ENCODE assay signal across 24 cellular contexts in the genomic region with DNA sequence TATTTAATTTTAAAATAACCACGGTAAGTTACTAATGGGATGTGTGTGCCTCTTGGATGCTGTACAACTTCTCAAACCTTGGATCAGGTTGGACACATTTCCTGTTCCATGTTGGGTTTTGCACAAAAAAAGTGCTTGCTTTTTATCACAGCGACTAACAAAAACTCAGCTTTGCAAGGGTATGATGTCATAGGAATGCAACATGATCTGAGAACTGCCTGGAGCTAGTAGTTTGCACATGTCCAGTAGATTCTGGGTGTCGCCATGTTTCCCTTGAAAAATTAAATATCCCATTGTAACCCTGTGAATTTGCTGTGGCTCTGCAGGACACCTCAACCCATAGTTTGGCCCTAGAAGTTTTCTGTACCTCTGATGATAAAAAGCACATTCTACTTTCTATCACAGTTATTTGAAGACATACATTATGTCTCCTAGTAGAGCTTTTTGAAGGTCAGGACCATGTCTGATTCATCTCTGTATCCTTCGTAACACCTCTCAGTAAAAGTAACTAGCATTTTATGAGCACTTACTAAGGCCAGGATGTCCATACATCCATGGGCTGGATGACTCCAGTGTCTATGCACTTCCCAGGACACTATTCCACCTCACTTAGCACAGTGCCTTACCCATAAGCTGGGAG. TPM values are rescaled to one million over a fixed set of nuclear protein-coding genes. Genes with fewer than 3 reads are reported as not detected.
DNase-seq lines count a peak whose midpoint lies in the region; ATAC-seq and TF ChIP-seq lines count a peak whose summit lies in the region.
"Had no signal": no experiment of that assay in that cellular context is flagged by ENCODE, and none has a peak within 500 bp of the region (broad histone marks: within the 10 kb centered on the region; RNA-seq: fewer than 3 reads in every experiment).

No MANE protein-coding gene starts in this region.

- intact Hi-C loops in lower leg skin (cut with DNase I; ENCODE audit: low total_unique reads) = no loop called here

- peaks cover 9% of the 10 kb centered on the region; the same call in 1 of the 2 replicates for H3K4me1 Mint-ChIP-seq in HFFc6 (ENCODE audit: low read depth)
- H3K4me1 Mint-ChIP-seq: activated CD4-positive, alpha-beta memory T cell treated with anti-CD3 and anti-CD28 coated beads, Interleukin-2, amount 10 ng/mL, durations not matched to agents 7 days and 5 days; activated naive CD4-positive, alpha-beta T cell treated with anti-CD3 and anti-CD28 coated beads, Interleukin-2, amount 10 ng/mL, durations not matched to agents 7 days and 5 days had no signal

- DNase-seq in AG08395 (ENCODE audit: low spot score) (peak; percentile 28), HFFc6 (peak; percentile 52), astrocyte of the spinal cord (ENCODE audit: low read depth, low spot score) (peak; percentile 1), fibroblast of villous mesenchyme (ENCODE audit: low read depth) (peak; percentile 20), KG1 (lab: John Stamatoyannopoulos, UW) (no peak), lower leg skin (ENCODE audit: low spot score in 2 of 2) (no peak)
- no peak for DNase-seq in effector CD8-positive, alpha-beta T cell (lab: John Stamatoyannopoulos, UW)
- DNase-seq: activated CD4-positive, alpha-beta memory T cell treated with anti-CD3 and anti-CD28 coated beads, Interleukin-2, amount 10 ng/mL, durations not matched to agents 7 days and 5 days; activated naive CD4-positive, alpha-beta T cell treated with anti-CD3 and anti-CD28 coated beads, Interleukin-2, amount 10 ng/mL, durations not matched to agents 7 days and 5 days; colonic mucosa; DMS 273 treated with DMSO at 0.1 percent for 48 hours; NCI-H1436 treated with DMSO at 0.1 percent for 48 hours; NCI-H2171; stimulated activated CD4-positive, alpha-beta T cell treated with anti-CD3 and anti-CD28 coated beads, Interleukin-4, amount 100 ng/mL, for 24 hours; stomach; T-helper 2 cell; upper lobe of right lung; WERI-Rb-1 had no signal

- ATAC-seq in GM21423 (IDR thresholded peaks at IDR 0.05; ENCODE audit: unreplicated experiment) = no peak
- ATAC-seq: A549, upper lobe of right lung had no signal

- H3K27ac Mint-ChIP-seq in HFFc6 = no peak overlapping the region
- H3K27ac Mint-ChIP-seq: activated CD4-positive, alpha-beta memory T cell treated with anti-CD3 and anti-CD28 coated beads, Interleukin-2, amount 10 ng/mL, durations not matched to agents 7 days and 5 days; activated naive CD4-positive, alpha-beta T cell treated with anti-CD3 and anti-CD28 coated beads, Interleukin-2, amount 10 ng/mL, durations not matched to agents 7 days and 5 days had no signal

- in situ Hi-C loops in astrocyte of the spinal cord (cut with HindIII; ENCODE audit: low sequenced_read_pairs) = no loop called here

- H3K36me3 Mint-ChIP-seq in HFFc6 (ENCODE audit: low read depth) = no peaks in the 10 kb centered on the region
- H3K36me3 Mint-ChIP-seq: activated naive CD4-positive, alpha-beta T cell treated with anti-CD3 and anti-CD28 coated beads, Interleukin-2, amount 10 ng/mL, durations not matched to agents 7 days and 5 days had no signal

- H3K4me3 Mint-ChIP-seq in HFFc6 = no peak overlapping the region
- H3K4me3 Mint-ChIP-seq: activated CD4-positive, alpha-beta memory T cell treated with anti-CD3 and anti-CD28 coated beads, Interleukin-2, amount 10 ng/mL, durations not matched to agents 7 days and 5 days; activated naive CD4-positive, alpha-beta T cell treated with anti-CD3 and anti-CD28 coated beads, Interleukin-2, amount 10 ng/mL, durations not matched to agents 7 days and 5 days; neural crest cell had no signal

- H3K4me3 ChIP-seq in astrocyte of the spinal cord (ENCODE audit: low read depth, low read length) (no peak overlapping the region), fibroblast of villous mesenchyme (ENCODE audit: low read depth, low read length) (no peak overlapping the region), lower leg skin (ENCODE audit: low read depth, poor library complexity, severe bottlenecking) (no peak overlapping the region)
- H3K4me3 ChIP-seq: A549, colonic mucosa, prostate gland, smooth muscle cell, stomach, upper lobe of right lung had no signal

- peaks cover 25% of the 10 kb centered on the region for H3K27me3 Mint-ChIP-seq in HFFc6 (ENCODE audit: insufficient read depth)

- no peak for TF ChIP-seq POLR2A in lower leg skin (IDR thresholded peaks at IDR 0.05)

- TF ChIP-seq CTCF in HFFc6 (IDR thresholded peaks at IDR 0.05) (no peak), astrocyte of the spinal cord (IDR thresholded peaks at IDR 0.05; ENCODE audit: low read depth, low read length) (no peak), fibroblast of villous mesenchyme (IDR thresholded peaks at IDR 0.05; ENCODE audit: insufficient read depth, low read depth, low read length) (no peak), lower leg skin (IDR thresholded peaks at IDR 0.05) (no peak)

- WGBS in lower leg skin, 2 donors = 63 to 69% methylated on average over 4 of the region's 4 CpGs

- no peaks in the 10 kb centered on the region for H3K9me3 Mint-ChIP-seq in HFFc6
- H3K9me3 Mint-ChIP-seq: activated CD4-positive, alpha-beta memory T cell treated with anti-CD3 and anti-CD28 coated beads, Interleukin-2, amount 10 ng/mL, durations not matched to agents 7 days and 5 days; activated naive CD4-positive, alpha-beta T cell treated with anti-CD3 and anti-CD28 coated beads, Interleukin-2, amount 10 ng/mL, durations not matched to agents 7 days and 5 days; neural crest cell had no signal

RNA-seq across cellular contexts. Expression of gene FRMPD1, which starts 11.5 kb away (rescaled TPM):
- total RNA-seq in HFFc6 (2021; fragmentation: NEBNext Ultra II Directional; extraction: Animal tissue kit (Norgen Biotek cat#: 25700)) = not detected
- total RNA-seq in fibroblast of villous mesenchyme (under 0.01 TPM in 1 of 2 replicates, not detected in the other), lower leg skin (10 to 100 TPM; 12.9 to 23.9 (median 16.2) TPM)
- total RNA-seq: activated CD4-positive, alpha-beta memory T cell treated with anti-CD3 and anti-CD28 coated beads, Interleukin-2, amount 10 ng/mL, durations not matched to agents 7 days and 5 days; HT1080; upper lobe of right lung had no signal

RNA-seq across cellular contexts. Expression of gene TOMM5, which starts 46.8 kb away (rescaled TPM):
- total RNA-seq in HFFc6 (2021; fragmentation: NEBNext Ultra II Directional; extraction: Animal tissue kit (Norgen Biotek cat#: 25700)) = 100 to 1,000 TPM; 140 to 166 (median 148) TPM
- total RNA-seq in fibroblast of villous mesenchyme (120 and 140 TPM in 2 replicates), lower leg skin (10 to 100 TPM; 50.4 to 79.1 (median 67.1) TPM)

Comparison
In these comparisons a context has a peak if more than half of its experiments do, and no peak if none do; other contexts are left out.
1. DNase-seq: peak in AG08395 (single experiment), HFFc6 (single experiment), astrocyte of the spinal cord (single experiment) and fibroblast of villous mesenchyme (single experiment); none in KG1 (single experiment), lower leg skin (0 of 2) and effector CD8-positive, alpha-beta T cell (single experiment).
2. RNA of gene FRMPD1, which starts 11.5 kb away (total RNA-seq): 12.9 to 23.9 TPM in lower leg skin; not detected in HFFc6 and under 0.01 TPM in fibroblast of villous mesenchyme; every median in the first group is over 10 times any median in the second.